ENCODE assay signal across 8 cellular contexts in the genomic region with DNA sequence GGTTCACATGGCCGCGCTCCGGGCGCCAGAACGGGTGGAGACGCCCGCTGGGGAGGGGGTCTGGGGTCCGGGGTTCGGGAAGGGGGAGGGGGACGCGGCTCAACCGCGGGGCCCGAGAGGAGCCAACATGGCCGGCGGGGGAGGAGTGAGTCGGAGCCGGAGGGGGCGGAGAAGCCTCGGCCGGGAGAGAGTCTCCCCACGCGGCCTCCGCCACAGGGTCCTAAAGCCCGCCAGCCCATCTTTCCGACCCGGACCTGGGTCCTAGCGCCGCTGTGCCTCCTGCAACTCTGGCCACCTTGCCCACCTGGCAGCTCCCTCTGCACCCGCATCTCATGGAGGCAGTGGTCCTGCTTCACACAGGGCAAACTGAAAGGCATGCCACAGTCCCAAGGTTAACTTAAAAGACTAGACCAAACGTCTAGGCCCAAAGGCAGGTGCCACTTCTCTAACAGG. TPM values are rescaled to one million over a fixed set of nuclear protein-coding genes. Genes with fewer than 3 reads are reported as not detected.
DNase-seq lines count a peak whose midpoint lies in the region; ATAC-seq and TF ChIP-seq lines count a peak whose summit lies in the region.

A gene (minus strand): TSS at position 147 of the 453 bp plus-strand sequence. CDS start 12,796 bp downstream, outside the sequence.

- peak within 1 kb of the TSS; percentile 90 for H3K4me3 Mint-ChIP-seq in activated naive CD4-positive, alpha-beta T cell treated with anti-CD3 and anti-CD28 coated beads, Interleukin-2, amount 50 U/mL, for 24 hours

- H3K27ac Mint-ChIP-seq in activated naive CD4-positive, alpha-beta T cell treated with anti-CD3 and anti-CD28 coated beads, Interleukin-2, amount 50 U/mL, for 24 hours, result peak within 1 kb of the TSS; percentile 92

- peak within 1 kb of the TSS; percentile 92 for H3K27ac ChIP-seq in substantia nigra (ENCODE audit: low read depth, low read length, poor library complexity, severe bottlenecking)

- TF ChIP-seq CTCF in GM06990 (IDR thresholded peaks at IDR 0.05; ENCODE audit: insufficient read depth, low read length, poor library complexity, severe bottlenecking), result no peak

- H3K4me1 Mint-ChIP-seq in activated naive CD4-positive, alpha-beta T cell treated with anti-CD3 and anti-CD28 coated beads, Interleukin-2, amount 50 U/mL, for 24 hours, result peaks cover 82% of the 10 kb centered on the region

- H3K4me3 ChIP-seq in GM06990 (replicated peaks; ENCODE audit: low read depth, low read length), result peak within 1 kb of the TSS; percentile 97

- H3K36me3 ChIP-seq in GM06990 (ENCODE audit: control insufficient read depth, insufficient read depth, low read length), result peaks cover 1% of the 10 kb centered on the region

- H3K27me3 Mint-ChIP-seq in activated naive CD4-positive, alpha-beta T cell treated with anti-CD3 and anti-CD28 coated beads, Interleukin-2, amount 50 U/mL, for 24 hours, result no peaks in the 10 kb centered on the region

- peak; percentile 84 for DNase-seq in GM06990 (ENCODE audit: extremely low read depth, insufficient read length)
- peak; percentile 38 for DNase-seq in NCI-H1092 (lab: John Stamatoyannopoulos, UW)
- DNase-seq in SKM-1 treated with dmso at 0.1 percent for 144 hours (lab: John Stamatoyannopoulos, UW; ENCODE audit: unreplicated experiment), result peak; percentile 52
- no peak for DNase-seq in glomerular endothelial cell (ENCODE audit: extremely low read depth, low read depth, low spot score)
- DNase-seq in nucleus accumbens (lab: John Stamatoyannopoulos, UW), result peak in 55 of 56 donors; percentile 45 to 96 (median 85)
- DNase-seq in substantia nigra (lab: John Stamatoyannopoulos, UW), result peak; percentile 44 to 95 (median 88)

- no peaks in the 10 kb centered on the region for H3K9me3 Mint-ChIP-seq in activated naive CD4-positive, alpha-beta T cell treated with anti-CD3 and anti-CD28 coated beads, Interleukin-2, amount 50 U/mL, for 24 hours

- no peaks in the 10 kb centered on the region for H3K27me3 ChIP-seq in GM06990 (replicated peaks; ENCODE audit: control insufficient read depth, insufficient read depth, low read length)

- ATAC-seq in HG02571 (IDR thresholded peaks at IDR 0.05; ENCODE audit: unreplicated experiment), result peak; percentile 52

- peaks cover 3% of the 10 kb centered on the region for H3K36me3 Mint-ChIP-seq in activated naive CD4-positive, alpha-beta T cell treated with anti-CD3 and anti-CD28 coated beads, Interleukin-2, amount 50 U/mL, for 24 hours

RNA-seq across cellular contexts. Expression of the gene that starts here (rescaled TPM):
- 61.5 and 112 TPM in 2 replicates for total RNA-seq in glomerular endothelial cell
